ENCODE assay signal across 2 cellular contexts in genomic region chr5:53017794-53018391, GRCh38.
A peak's percentile ranks its signal among the peaks of the same experiment; 100 is the strongest.
TF ChIP-seq lines count a peak whose summit lies in the region.

No MANE protein-coding gene starts in this region.

TF ChIP-seq in IMR-90, 13 proteins besides CTCF, POLR2A, EP300 and RAD21:
- no peak for TF ChIP-seq MXI1 (IDR thresholded peaks at IDR 0.05; ENCODE audit: borderline replicate concordance, low read depth, low read length)
- no peak for TF ChIP-seq BHLHE40 (IDR thresholded peaks at IDR 0.05; ENCODE audit: low read depth, low read length)
- TF ChIP-seq FOS (IDR thresholded peaks at IDR 0.05; ENCODE audit: low read depth, low read length) = no peak
- TF ChIP-seq MAFK (IDR thresholded peaks at IDR 0.05; ENCODE audit: low read depth, low read length) = no peak
- TF ChIP-seq SMC3 (IDR thresholded peaks at IDR 0.05; ENCODE audit: low read depth, low read length) = no peak
- no peak for TF ChIP-seq ELK1 (IDR thresholded peaks at IDR 0.05; ENCODE audit: borderline replicate concordance, low read depth, low read length)
- TF ChIP-seq, protein P1, sequence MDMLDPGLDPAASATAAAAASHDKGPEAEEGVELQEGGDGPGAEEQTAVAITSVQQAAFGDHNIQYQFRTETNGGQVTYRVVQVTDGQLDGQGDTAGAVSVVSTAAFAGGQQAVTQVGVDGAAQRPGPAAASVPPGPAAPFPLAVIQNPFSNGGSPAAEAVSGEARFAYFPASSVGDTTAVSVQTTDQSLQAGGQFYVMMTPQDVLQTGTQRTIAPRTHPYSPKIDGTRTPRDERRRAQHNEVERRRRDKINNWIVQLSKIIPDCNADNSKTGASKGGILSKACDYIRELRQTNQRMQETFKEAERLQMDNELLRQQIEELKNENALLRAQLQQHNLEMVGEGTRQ (IDR thresholded peaks at IDR 0.05; ENCODE audit: low read depth, low read length) = no peak
- TF ChIP-seq MAZ (IDR thresholded peaks at IDR 0.05; ENCODE audit: borderline replicate concordance, low read depth, low read length) = no peak

TF ChIP-seq in HepG2, 621 proteins besides CTCF, POLR2A, EP300 and RAD21:
- TF ChIP-seq, protein P2, sequence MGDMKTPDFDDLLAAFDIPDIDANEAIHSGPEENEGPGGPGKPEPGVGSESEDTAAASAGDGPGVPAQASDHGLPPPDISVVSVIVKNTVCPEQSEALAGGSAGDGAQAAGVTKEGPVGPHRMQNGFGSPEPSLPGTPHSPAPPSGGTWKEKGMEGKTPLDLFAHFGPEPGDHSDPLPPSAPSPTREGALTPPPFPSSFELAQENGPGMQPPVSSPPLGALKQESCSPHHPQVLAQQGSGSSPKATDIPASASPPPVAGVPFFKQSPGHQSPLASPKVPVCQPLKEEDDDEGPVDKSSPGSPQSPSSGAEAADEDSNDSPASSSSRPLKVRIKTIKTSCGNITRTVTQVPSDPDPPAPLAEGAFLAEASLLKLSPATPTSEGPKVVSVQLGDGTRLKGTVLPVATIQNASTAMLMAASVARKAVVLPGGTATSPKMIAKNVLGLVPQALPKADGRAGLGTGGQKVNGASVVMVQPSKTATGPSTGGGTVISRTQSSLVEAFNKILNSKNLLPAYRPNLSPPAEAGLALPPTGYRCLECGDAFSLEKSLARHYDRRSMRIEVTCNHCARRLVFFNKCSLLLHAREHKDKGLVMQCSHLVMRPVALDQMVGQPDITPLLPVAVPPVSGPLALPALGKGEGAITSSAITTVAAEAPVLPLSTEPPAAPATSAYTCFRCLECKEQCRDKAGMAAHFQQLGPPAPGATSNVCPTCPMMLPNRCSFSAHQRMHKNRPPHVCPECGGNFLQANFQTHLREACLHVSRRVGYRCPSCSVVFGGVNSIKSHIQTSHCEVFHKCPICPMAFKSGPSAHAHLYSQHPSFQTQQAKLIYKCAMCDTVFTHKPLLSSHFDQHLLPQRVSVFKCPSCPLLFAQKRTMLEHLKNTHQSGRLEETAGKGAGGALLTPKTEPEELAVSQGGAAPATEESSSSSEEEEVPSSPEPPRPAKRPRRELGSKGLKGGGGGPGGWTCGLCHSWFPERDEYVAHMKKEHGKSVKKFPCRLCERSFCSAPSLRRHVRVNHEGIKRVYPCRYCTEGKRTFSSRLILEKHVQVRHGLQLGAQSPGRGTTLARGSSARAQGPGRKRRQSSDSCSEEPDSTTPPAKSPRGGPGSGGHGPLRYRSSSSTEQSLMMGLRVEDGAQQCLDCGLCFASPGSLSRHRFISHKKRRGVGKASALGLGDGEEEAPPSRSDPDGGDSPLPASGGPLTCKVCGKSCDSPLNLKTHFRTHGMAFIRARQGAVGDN (CRISPR knock-in tag; IDR thresholded peaks at IDR 0.05) = peak; percentile 64
- TF ChIP-seq ZSCAN9 (CRISPR knock-in tag; IDR thresholded peaks at IDR 0.05; ENCODE audit: borderline replicate concordance) = no peak
- 0 out of 2 replicates have a peak, but pooled peaks have one; percentile 42 for TF ChIP-seq ZMYM2 (CRISPR knock-in tag; IDR thresholded peaks at IDR 0.05)
- no peak for TF ChIP-seq ZNF772 (CRISPR knock-in tag; IDR thresholded peaks at IDR 0.05)
